15 cellular contexts compared by ENCODE assay signal in the genomic region with DNA sequence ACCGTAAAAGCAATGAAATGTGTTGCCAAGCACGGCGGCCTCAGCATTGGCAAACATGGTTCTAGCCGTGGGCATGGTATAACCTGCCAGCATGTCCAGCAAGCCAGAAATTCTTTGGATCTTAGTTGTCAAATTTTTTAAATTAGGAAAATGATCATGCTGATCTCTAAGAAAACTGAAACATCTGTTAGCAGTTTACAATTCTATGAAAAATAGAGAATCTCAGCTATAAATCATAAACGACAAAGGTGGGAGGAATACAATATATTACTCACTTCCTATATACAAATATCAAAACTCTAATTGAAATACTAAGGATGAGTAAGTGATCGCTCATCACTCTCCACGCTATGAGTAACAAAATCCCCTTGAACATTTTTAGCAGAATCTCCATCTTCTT.
DNase-seq lines count a peak whose midpoint lies in the region; ATAC-seq and TF ChIP-seq lines count a peak whose summit lies in the region.
"Had no signal": no experiment of that assay in that cellular context is flagged by ENCODE, and none has a peak within 500 bp of the region (broad histone marks: within the 10 kb centered on the region; RNA-seq: fewer than 3 reads in every experiment).

No MANE protein-coding gene starts in this region.

- H3K27ac ChIP-seq in prostate gland = no peak overlapping the region
- H3K27ac ChIP-seq: upper lobe of right lung had no signal

- peaks cover 8% of the 10 kb centered on the region for H3K4me1 Mint-ChIP-seq in activated CD4-positive, alpha-beta T cell treated with anti-CD3 and anti-CD28 coated beads, Interleukin-2, amount 10 ng/mL, durations not matched to agents 24 days and 14 days

- no peaks in the 10 kb centered on the region for H3K4me1 ChIP-seq in prostate gland (replicated peaks)
- H3K4me1 ChIP-seq: upper lobe of right lung had no signal

- intact Hi-C loops in activated CD4-positive, alpha-beta T cell treated with anti-CD3 and anti-CD28 coated beads, Interleukin-2, amount 10 ng/mL, durations not matched to agents 24 days and 14 days (cut with micrococcal nuclease) = no loop called here
- intact Hi-C loops in prostate gland (cut with DNase I) = no loop called here

- H3K27me3 ChIP-seq in MG63 (no peaks in the 10 kb centered on the region), prostate gland (replicated peaks; ENCODE audit: insufficient read depth) (no peaks in the 10 kb centered on the region)
- H3K27me3 ChIP-seq: upper lobe of right lung had no signal

- H3K36me3 Mint-ChIP-seq in activated CD4-positive, alpha-beta T cell treated with anti-CD3 and anti-CD28 coated beads, Interleukin-2, amount 10 ng/mL, durations not matched to agents 24 days and 14 days (ENCODE audit: low read depth) = peaks cover 4% of the 10 kb centered on the region
- H3K36me3 Mint-ChIP-seq: natural killer cell treated with Interleukin-12 subunit alpha and Interleukin-12 subunit beta and Interleukin-15 and Interleukin-18, amount 100 ng/mL, for 72 hours had no signal

- H3K4me3 ChIP-seq in MG63 = no peak overlapping the region
- H3K4me3 ChIP-seq in prostate gland = no peak overlapping the region
- H3K4me3 ChIP-seq: upper lobe of right lung had no signal

- no peak for TF ChIP-seq POLR2A in prostate gland (IDR thresholded peaks at IDR 0.05)

- peak overlapping the region; percentile 4 for H3K27ac Mint-ChIP-seq in activated CD4-positive, alpha-beta T cell treated with anti-CD3 and anti-CD28 coated beads, Interleukin-2, amount 10 ng/mL, durations not matched to agents 24 days and 14 days
- H3K27ac Mint-ChIP-seq: natural killer cell treated with Interleukin-12 subunit alpha and Interleukin-12 subunit beta and Interleukin-15 and Interleukin-18, amount 100 ng/mL, for 72 hours had no signal

- H3K27me3 Mint-ChIP-seq in activated CD4-positive, alpha-beta T cell treated with anti-CD3 and anti-CD28 coated beads, Interleukin-2, amount 10 ng/mL, durations not matched to agents 24 days and 14 days = no peaks in the 10 kb centered on the region
- H3K27me3 Mint-ChIP-seq: natural killer cell treated with Interleukin-12 subunit alpha and Interleukin-12 subunit beta and Interleukin-15 and Interleukin-18, amount 100 ng/mL, for 72 hours had no signal

- TF ChIP-seq CTCF in prostate gland (IDR thresholded peaks at IDR 0.05) = no peak

- ATAC-seq in GM18520 (IDR thresholded peaks at IDR 0.05; ENCODE audit: unreplicated experiment) = no peak
- ATAC-seq: natural killer cell treated with Interleukin-12 subunit alpha and Interleukin-12 subunit beta and Interleukin-15 and Interleukin-18, amount 100 ng/mL, for 72 hours; upper lobe of right lung had no signal

- H3K4me3 Mint-ChIP-seq in activated CD4-positive, alpha-beta T cell treated with anti-CD3 and anti-CD28 coated beads, Interleukin-2, amount 10 ng/mL, durations not matched to agents 24 days and 14 days = no peak overlapping the region
- H3K4me3 Mint-ChIP-seq: natural killer cell treated with Interleukin-12 subunit alpha and Interleukin-12 subunit beta and Interleukin-15 and Interleukin-18, amount 100 ng/mL, for 72 hours had no signal

- H3K9me3 ChIP-seq in MG63 = 0 out of 2 replicates have a peak, but pooled peaks cover 2% of the 10 kb centered on the region
- H3K9me3 ChIP-seq in prostate gland = no peaks in the 10 kb centered on the region
- H3K9me3 ChIP-seq: upper lobe of right lung had no signal

- WGBS in prostate gland = 43% methylated on average over 7 of the region's 7 CpGs

- H3K9me3 Mint-ChIP-seq in activated CD4-positive, alpha-beta T cell treated with anti-CD3 and anti-CD28 coated beads, Interleukin-2, amount 10 ng/mL, durations not matched to agents 24 days and 14 days = no peaks in the 10 kb centered on the region
- H3K9me3 Mint-ChIP-seq: natural killer cell treated with Interleukin-12 subunit alpha and Interleukin-12 subunit beta and Interleukin-15 and Interleukin-18, amount 100 ng/mL, for 72 hours had no signal

- no peak for DNase-seq in activated CD4-positive, alpha-beta T cell treated with anti-CD3 and anti-CD28 coated beads, Interleukin-2, amount 10 ng/mL, durations not matched to agents 24 days and 14 days
- DNase-seq in activated CD4-positive, alpha-beta T cell treated with anti-CD3 and anti-CD28 coated beads for 1 hour = no peak
- DNase-seq in MG63 (peak; percentile 65), dermis blood vessel endothelial cell (peak; percentile 47), prostate gland (ENCODE audit: low spot score) (peak; percentile 28), NCI-H2081 (lab: John Stamatoyannopoulos, UW) (no peak)
- DNase-seq in activated CD4-positive, CD25-positive, alpha-beta regulatory T cell treated with anti-CD3 and anti-CD28 coated beads, Interleukin-2, amount 50 U/mL, for 72 hours = no peak
- DNase-seq: activated CD4-positive, alpha-beta T cell treated with anti-CD3 and anti-CD28 coated beads for 48 hours; activated naive CD4-positive, alpha-beta T cell; DMS153; NCI-H1436 treated with DMSO at 0.1 percent for 48 hours; small intestine; upper lobe of right lung had no signal

- H3K36me3 ChIP-seq in MG63 = no peaks in the 10 kb centered on the region; the same call in none of the 2 replicates
- no peaks in the 10 kb centered on the region for H3K36me3 ChIP-seq in prostate gland

Comparison
In these comparisons a context has a peak if more than half of its experiments do, and no peak if none do; other contexts are left out.
1. DNase-seq: peak in MG63 (single experiment), dermis blood vessel endothelial cell (single experiment) and prostate gland (single experiment); none in activated CD4-positive, alpha-beta T cell treated with anti-CD3 and anti-CD28 coated beads, Interleukin-2, amount 10 ng/mL, durations not matched to agents 24 days and 14 days (single experiment), activated CD4-positive, alpha-beta T cell treated with anti-CD3 and anti-CD28 coated beads for 1 hour (single experiment), NCI-H2081 (0 of 2) and activated CD4-positive, CD25-positive, alpha-beta regulatory T cell treated with anti-CD3 and anti-CD28 coated beads, Interleukin-2, amount 50 U/mL, for 72 hours (single experiment).